Comparison of ENCODE assay signal across 17 cellular contexts in the genomic region with DNA sequence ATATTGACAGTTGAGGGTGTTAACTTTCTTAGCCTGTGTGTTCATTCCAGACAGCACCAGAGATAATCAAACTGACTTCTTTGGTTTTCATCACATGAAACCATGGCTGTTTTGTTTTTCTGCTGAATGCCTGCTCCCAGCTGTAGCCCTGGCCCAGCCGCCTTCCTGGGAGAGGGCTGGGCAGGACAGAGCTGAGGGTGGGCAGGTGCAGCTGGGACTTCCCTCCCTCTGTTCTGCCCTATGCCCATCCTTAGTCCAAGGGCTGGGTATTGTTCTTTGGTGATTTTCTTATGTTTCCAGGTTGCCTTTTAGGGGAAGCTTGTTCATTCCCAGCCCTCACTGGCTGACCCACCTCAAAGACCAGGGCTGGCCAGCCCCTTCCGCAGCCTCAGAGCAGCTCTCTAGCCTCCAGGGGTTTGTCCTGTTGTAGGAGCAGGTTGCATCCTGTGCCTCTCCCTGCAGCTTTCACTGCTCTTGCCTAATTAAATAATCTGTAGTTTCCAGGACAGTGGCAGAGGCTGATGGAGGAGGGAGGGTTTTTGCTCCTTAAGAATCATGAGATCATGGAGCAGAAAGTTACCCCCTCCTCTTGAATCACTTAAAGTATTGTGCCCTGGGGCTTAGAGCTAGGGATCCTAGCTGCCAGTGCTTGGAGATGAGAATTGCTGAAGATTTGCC.
DNase-seq lines count a peak whose midpoint lies in the region; ATAC-seq and TF ChIP-seq lines count a peak whose summit lies in the region.
"Had no signal": no experiment of that assay in that cellular context is flagged by ENCODE, and none has a peak within 500 bp of the region (broad histone marks: within the 10 kb centered on the region; RNA-seq: fewer than 3 reads in every experiment).

No MANE protein-coding gene starts in this region.

- DNase-seq in DND-41 (no peak), NCI-H82 treated with DMSO at 0.1 percent for 48 hours (lab: John Stamatoyannopoulos, UW; ENCODE audit: unreplicated experiment) (peak; percentile 71), esophagus squamous epithelium (lab: John Stamatoyannopoulos, UW) (no peak), osteocyte (ENCODE audit: extremely low spot score, unreplicated experiment) (peak; percentile 32), mucosa of descending colon (no peak), uterus (no peak)
- DNase-seq in activated naive CD4-positive, alpha-beta T cell treated with anti-CD3 and anti-CD28 coated beads, Interleukin-2, amount 10 ng/mL, durations not matched to agents 7 days and 5 days: no peak
- DNase-seq: activated CD4-positive, alpha-beta T cell treated with anti-CD3 and anti-CD28 coated beads for 1 hour; activated CD8-positive, alpha-beta memory T cell treated with anti-CD3 and anti-CD28 coated beads, Interleukin-2, amount 10 ng/mL, durations not matched to agents 7 days and 5 days; CD8-positive, alpha-beta memory T cell; EL; NCI-H1930; right cardiac atrium had no signal

- intact Hi-C loops in esophagus squamous epithelium (cut with DNase I) (no loop called here), mucosa of descending colon (cut with DNase I, micrococcal nuclease) (no loop called here), uterus (cut with DNase I; ENCODE audit: low total_unique reads) (no loop called here)

- no peak for TF ChIP-seq CTCF in DND-41 (IDR thresholded peaks at IDR 0.05; ENCODE audit: borderline replicate concordance, extremely low read depth, low read length, poor library complexity, severe bottlenecking)
- no peak for TF ChIP-seq CTCF in esophagus squamous epithelium (IDR thresholded peaks at IDR 0.05)
- no peak for TF ChIP-seq CTCF in osteocyte (IDR thresholded peaks at IDR 0.05)
- no peak for TF ChIP-seq CTCF in mucosa of descending colon (IDR thresholded peaks at IDR 0.05)
- TF ChIP-seq CTCF in uterus (IDR thresholded peaks at IDR 0.05): no peak

- H3K9me3 ChIP-seq in DND-41 (ENCODE audit: insufficient read depth, low read length, severe bottlenecking): peaks cover 6% of the 10 kb centered on the region
- no peaks in the 10 kb centered on the region for H3K9me3 ChIP-seq in esophagus squamous epithelium
- H3K9me3 ChIP-seq in mucosa of descending colon: no peaks in the 10 kb centered on the region
- H3K9me3 ChIP-seq in uterus: no peaks in the 10 kb centered on the region
- H3K9me3 ChIP-seq: ascending aorta had no signal

- no peaks in the 10 kb centered on the region for H4K20me1 ChIP-seq in DND-41 (ENCODE audit: insufficient read depth, low read length)

- peaks cover 28% of the 10 kb centered on the region for H3K36me3 Mint-ChIP-seq in osteocyte (ENCODE audit: unreplicated experiment)
- H3K36me3 Mint-ChIP-seq in activated naive CD4-positive, alpha-beta T cell treated with anti-CD3 and anti-CD28 coated beads, Interleukin-2, amount 10 ng/mL, durations not matched to agents 7 days and 5 days: peaks cover 3% of the 10 kb centered on the region
- H3K36me3 Mint-ChIP-seq: activated CD8-positive, alpha-beta memory T cell treated with anti-CD3 and anti-CD28 coated beads, Interleukin-2, amount 10 ng/mL, durations not matched to agents 7 days and 5 days had no signal

- no peak overlapping the region for H3K4me3 ChIP-seq in DND-41 (ENCODE audit: low read depth in 1 of 2, low read length in 2 of 2)
- H3K4me3 ChIP-seq in esophagus squamous epithelium: no peak overlapping the region
- H3K4me3 ChIP-seq in mucosa of descending colon: no peak overlapping the region
- no peak overlapping the region for H3K4me3 ChIP-seq in uterus
- H3K4me3 ChIP-seq: ascending aorta had no signal

- TF ChIP-seq POLR2A in esophagus squamous epithelium (IDR thresholded peaks at IDR 0.05): no peak
- TF ChIP-seq POLR2A in uterus (IDR thresholded peaks at IDR 0.05): no peak

- no peak overlapping the region for H2AFZ ChIP-seq in DND-41 (ENCODE audit: low read depth, low read length)

- H3K27ac ChIP-seq in DND-41 (ENCODE audit: low read length) (no peak overlapping the region), esophagus squamous epithelium (peak overlapping the region in 3 of 4 donors; percentile 18 to 53 (median 30)), uterus (no peak overlapping the region)
- H3K27ac ChIP-seq: ascending aorta had no signal

- no peak overlapping the region for H3K9ac ChIP-seq in DND-41 (ENCODE audit: low read depth, low read length)

- CTCF ChIA-PET in activated naive CD4-positive, alpha-beta T cell treated with anti-CD3 and anti-CD28 coated beads, Interleukin-2, amount 10 ng/mL, durations not matched to agents 7 days and 5 days (lab: Charles Lee): no interaction called here

- H3K27me3 ChIP-seq in DND-41 (ENCODE audit: insufficient read depth, low read length, poor library complexity): no peaks in the 10 kb centered on the region
- H3K27me3 ChIP-seq in esophagus squamous epithelium: no peaks in the 10 kb centered on the region
- H3K27me3 ChIP-seq in uterus: no peaks in the 10 kb centered on the region
- H3K27me3 ChIP-seq: ascending aorta had no signal

- no peak overlapping the region for H3K27ac Mint-ChIP-seq in osteocyte (ENCODE audit: unreplicated experiment)
- H3K27ac Mint-ChIP-seq in activated naive CD4-positive, alpha-beta T cell treated with anti-CD3 and anti-CD28 coated beads, Interleukin-2, amount 10 ng/mL, durations not matched to agents 7 days and 5 days: no peak overlapping the region
- H3K27ac Mint-ChIP-seq: activated CD8-positive, alpha-beta memory T cell treated with anti-CD3 and anti-CD28 coated beads, Interleukin-2, amount 10 ng/mL, durations not matched to agents 7 days and 5 days; CD8-positive, alpha-beta memory T cell; stimulated activated naive CD8-positive, alpha-beta T cell treated with anti-CD3 and anti-CD28 coated beads, Interleukin-15, Interleukin-2, amounts not matched to agents 100 ng/mL and 50 ng/mL, for 24 hours had no signal

- no peak overlapping the region for H3K4me3 Mint-ChIP-seq in osteocyte (ENCODE audit: unreplicated experiment)
- no peak overlapping the region for H3K4me3 Mint-ChIP-seq in activated naive CD4-positive, alpha-beta T cell treated with anti-CD3 and anti-CD28 coated beads, Interleukin-2, amount 10 ng/mL, durations not matched to agents 7 days and 5 days
- H3K4me3 Mint-ChIP-seq: activated CD8-positive, alpha-beta memory T cell treated with anti-CD3 and anti-CD28 coated beads, Interleukin-2, amount 10 ng/mL, durations not matched to agents 7 days and 5 days; CD8-positive, alpha-beta memory T cell; nephron; stimulated activated naive CD8-positive, alpha-beta T cell treated with anti-CD3 and anti-CD28 coated beads, Interleukin-15, Interleukin-2, amounts not matched to agents 100 ng/mL and 50 ng/mL, for 24 hours had no signal

- no peak overlapping the region for H3K4me2 ChIP-seq in DND-41 (ENCODE audit: insufficient read depth, low read length)

- H3K4me1 ChIP-seq in DND-41 (ENCODE audit: insufficient read depth, low read length) (no peaks in the 10 kb centered on the region), esophagus squamous epithelium (peaks cover 0 to 16% (median 9%) of the 10 kb centered on the region in 3 donors), mucosa of descending colon (ENCODE audit: low read depth) (no peaks in the 10 kb centered on the region), uterus (no peaks in the 10 kb centered on the region)
- H3K4me1 ChIP-seq: ascending aorta had no signal

- no peaks in the 10 kb centered on the region for H3K79me2 ChIP-seq in DND-41 (ENCODE audit: insufficient read depth, low read length)

- H3K9me3 Mint-ChIP-seq in osteocyte (ENCODE audit: unreplicated experiment): no peaks in the 10 kb centered on the region
- H3K9me3 Mint-ChIP-seq in activated naive CD4-positive, alpha-beta T cell treated with anti-CD3 and anti-CD28 coated beads, Interleukin-2, amount 10 ng/mL, durations not matched to agents 7 days and 5 days: peaks cover 10% of the 10 kb centered on the region
- H3K9me3 Mint-ChIP-seq: nephron had no signal

- 71 to 80% methylated on average over 1 to 2 of the region's 2 CpGs for WGBS in esophagus squamous epithelium, 2 donors

- peak; percentile 45; the same call in 2 of the 3 replicates for ATAC-seq in DND-41 (ENCODE audit: insufficient read depth, low read depth)
- no peak for ATAC-seq in HG02885 (IDR thresholded peaks at IDR 0.05; ENCODE audit: poor library complexity, unreplicated experiment)
- no peak for ATAC-seq in mucosa of descending colon
- ATAC-seq: activated CD8-positive, alpha-beta memory T cell treated with anti-CD3 and anti-CD28 coated beads, Interleukin-2, amount 10 ng/mL, durations not matched to agents 7 days and 5 days had no signal

- no peaks in the 10 kb centered on the region for H3K27me3 Mint-ChIP-seq in osteocyte (ENCODE audit: unreplicated experiment)
- H3K27me3 Mint-ChIP-seq in activated naive CD4-positive, alpha-beta T cell treated with anti-CD3 and anti-CD28 coated beads, Interleukin-2, amount 10 ng/mL, durations not matched to agents 7 days and 5 days: peaks cover 30% of the 10 kb centered on the region
- H3K27me3 Mint-ChIP-seq: activated CD8-positive, alpha-beta memory T cell treated with anti-CD3 and anti-CD28 coated beads, Interleukin-2, amount 10 ng/mL, durations not matched to agents 7 days and 5 days; stimulated activated naive CD8-positive, alpha-beta T cell treated with anti-CD3 and anti-CD28 coated beads, Interleukin-15, Interleukin-2, amounts not matched to agents 100 ng/mL and 50 ng/mL, for 24 hours had no signal

- H3K36me3 ChIP-seq in DND-41 (ENCODE audit: insufficient read depth, low read length): peaks cover 7% of the 10 kb centered on the region; the same call in 1 of the 2 replicates
- peaks cover 0 to 10% (median 0%) of the 10 kb centered on the region in 3 donors for H3K36me3 ChIP-seq in esophagus squamous epithelium
- no peaks in the 10 kb centered on the region for H3K36me3 ChIP-seq in mucosa of descending colon (ENCODE audit: low read depth)
- no peaks in the 10 kb centered on the region for H3K36me3 ChIP-seq in uterus
- H3K36me3 ChIP-seq: ascending aorta had no signal

- H3K4me1 Mint-ChIP-seq in osteocyte (ENCODE audit: unreplicated experiment): peaks cover 33% of the 10 kb centered on the region
- H3K4me1 Mint-ChIP-seq in activated naive CD4-positive, alpha-beta T cell treated with anti-CD3 and anti-CD28 coated beads, Interleukin-2, amount 10 ng/mL, durations not matched to agents 7 days and 5 days: no peaks in the 10 kb centered on the region
- H3K4me1 Mint-ChIP-seq: activated CD8-positive, alpha-beta memory T cell treated with anti-CD3 and anti-CD28 coated beads, Interleukin-2, amount 10 ng/mL, durations not matched to agents 7 days and 5 days; CD8-positive, alpha-beta memory T cell had no signal

Comparison
In these comparisons a context has a peak if more than half of its experiments do, and no peak if none do; other contexts are left out.
1. DNase-seq: peak in NCI-H82 treated with DMSO at 0.1 percent for 48 hours (single experiment) and osteocyte (single experiment); none in DND-41 (single experiment), esophagus squamous epithelium (single experiment), activated naive CD4-positive, alpha-beta T cell treated with anti-CD3 and anti-CD28 coated beads, Interleukin-2, amount 10 ng/mL, durations not matched to agents 7 days and 5 days (single experiment), mucosa of descending colon (0 of 3) and uterus (0 of 2).
2. H3K27ac ChIP-seq: peak in esophagus squamous epithelium (3 of 4); none in DND-41 (single experiment) and uterus (0 of 2).